Comparison of ENCODE assay signal across 22 cellular contexts in genomic region chr1:101129975-101130374, GRCh38.
DNase-seq lines count a peak whose midpoint lies in the region; ATAC-seq and TF ChIP-seq lines count a peak whose summit lies in the region.
"Had no signal": no experiment of that assay in that cellular context is flagged by ENCODE, and none has a peak within 500 bp of the region (broad histone marks: within the 10 kb centered on the region; RNA-seq: fewer than 3 reads in every experiment).

No MANE protein-coding gene starts in this region.

- no peak overlapping the region for H3K9ac ChIP-seq in BLaER1 treated with 17β-estradiol and CSF1 and Interleukin-3, amounts not matched to agents 10 nM and 100 nM
- H3K9ac ChIP-seq: parathyroid adenoma had no signal

- intact Hi-C loops in CD8-positive, alpha-beta T cell (cut with DNase I, micrococcal nuclease): loop anchor here (2.0 to 5.0 kb wide), 2 partner anchors 17 to 33 kb away; no protein-coding TSS in a partner anchor

- H3K27me3 Mint-ChIP-seq in CD8-positive, alpha-beta T cell (ENCODE audit: low read depth): no peaks in the 10 kb centered on the region
- no peaks in the 10 kb centered on the region for H3K27me3 Mint-ChIP-seq in T-helper 2 cell treated with Interferon-gamma antibody and Interleukin-4, amounts not matched to agents 5 μg/mL and 100 μg/mL, for 36 hours (ENCODE audit: low read depth)
- no peaks in the 10 kb centered on the region for H3K27me3 Mint-ChIP-seq in memory B cell
- H3K27me3 Mint-ChIP-seq: stimulated activated naive B cell treated with anti-CD40 and anti-IgM and Interleukin-4, amounts not matched to agents 10 μg/mL and 1 μg/mL and 100 μg/mL, for 72 hours had no signal

- no peak overlapping the region for H3K27ac ChIP-seq in BLaER1 treated with 17β-estradiol and CSF1 and Interleukin-3, amounts not matched to agents 10 nM and 100 nM
- no peak overlapping the region for H3K27ac ChIP-seq in CD8-positive, alpha-beta T cell (ENCODE audit: low read depth, low read length)
- H3K27ac ChIP-seq: parathyroid adenoma, tibial nerve, VCaP had no signal

- H3K4me3 Mint-ChIP-seq in CD8-positive, alpha-beta T cell: peak overlapping the region; percentile 17
- peak overlapping the region; percentile 44 for H3K4me3 Mint-ChIP-seq in T-helper 2 cell treated with Interferon-gamma antibody and Interleukin-4, amounts not matched to agents 5 μg/mL and 100 μg/mL, for 36 hours
- H3K4me3 Mint-ChIP-seq in memory B cell: no peak overlapping the region
- H3K4me3 Mint-ChIP-seq: activated CD8-positive, alpha-beta memory T cell treated with anti-CD3 and anti-CD28 coated beads, Interleukin-2, amount 10 ng/mL, durations not matched to agents 7 days and 5 days; stimulated activated naive B cell treated with anti-CD40 and anti-IgM and Interleukin-4, amounts not matched to agents 10 μg/mL and 1 μg/mL and 100 μg/mL, for 72 hours had no signal

- no peaks in the 10 kb centered on the region for H3K36me3 Mint-ChIP-seq in CD8-positive, alpha-beta T cell
- peaks cover 7% of the 10 kb centered on the region for H3K36me3 Mint-ChIP-seq in T-helper 2 cell treated with Interferon-gamma antibody and Interleukin-4, amounts not matched to agents 5 μg/mL and 100 μg/mL, for 36 hours (ENCODE audit: low read depth)
- H3K36me3 Mint-ChIP-seq in memory B cell: no peaks in the 10 kb centered on the region

- peaks cover 69% of the 10 kb centered on the region for H3K4me1 Mint-ChIP-seq in CD8-positive, alpha-beta T cell (ENCODE audit: low read depth)
- peaks cover 59% of the 10 kb centered on the region for H3K4me1 Mint-ChIP-seq in T-helper 2 cell treated with Interferon-gamma antibody and Interleukin-4, amounts not matched to agents 5 μg/mL and 100 μg/mL, for 36 hours (ENCODE audit: low read depth)
- peaks cover 40% of the 10 kb centered on the region for H3K4me1 Mint-ChIP-seq in memory B cell

- H3K9me3 ChIP-seq in BLaER1 treated with 17β-estradiol and CSF1 and Interleukin-3, amounts not matched to agents 10 nM and 100 nM (replicated peaks in 1 of 11): 0 out of 22 replicates have a peak, but pooled peaks cover 0 to under 1% (median 0%) of the 10 kb centered on the region in 11 experiments
- H3K9me3 ChIP-seq in CD8-positive, alpha-beta T cell (ENCODE audit: low read length): no peaks in the 10 kb centered on the region
- H3K9me3 ChIP-seq: HAP-1, tibial nerve had no signal

- POLR2A ChIA-PET in CD8-positive, alpha-beta T cell (lab: Charles Lee): interaction anchor here (0.5 to 1.2 kb wide), 5 partner anchors 8 to 131 kb away, joined by 3 to 4 read pairs (median 4); partner anchors contain the start of gene S1PR1

- peak overlapping the region in 6 of 11 experiments; percentile 9 to 41 (median 27); a peak in 9 of 22 replicates for H3K4me2 ChIP-seq in BLaER1 treated with 17β-estradiol and CSF1 and Interleukin-3, amounts not matched to agents 10 nM and 100 nM

- no peak for TF ChIP-seq CTCF in CD8-positive, alpha-beta T cell (IDR thresholded peaks at IDR 0.05)

- no peak overlapping the region for H3K4me3 ChIP-seq in BLaER1 treated with 17β-estradiol and CSF1 and Interleukin-3, amounts not matched to agents 10 nM and 100 nM
- no peak overlapping the region for H3K4me3 ChIP-seq in CD8-positive, alpha-beta T cell (ENCODE audit: low read depth, low read length)
- H3K4me3 ChIP-seq: GM12878, HAP-1, lung, tibial nerve had no signal

- H3K27ac Mint-ChIP-seq in CD8-positive, alpha-beta T cell: peak overlapping the region; percentile 86
- H3K27ac Mint-ChIP-seq in T-helper 2 cell treated with Interferon-gamma antibody and Interleukin-4, amounts not matched to agents 5 μg/mL and 100 μg/mL, for 36 hours: peak overlapping the region; percentile 76
- H3K27ac Mint-ChIP-seq in memory B cell: peak overlapping the region; percentile 36
- H3K27ac Mint-ChIP-seq: activated CD8-positive, alpha-beta memory T cell treated with anti-CD3 and anti-CD28 coated beads, Interleukin-2, amount 10 ng/mL, durations not matched to agents 7 days and 5 days; stimulated activated naive B cell treated with anti-CD40 and anti-IgM and Interleukin-4, amounts not matched to agents 10 μg/mL and 1 μg/mL and 100 μg/mL, for 72 hours had no signal

- DNase-seq in CD8-positive, alpha-beta T cell: no peak
- no peak for DNase-seq in T-helper 2 cell treated with Interferon-gamma antibody and Interleukin-4, amounts not matched to agents 5 μg/mL and 100 μg/mL, for 36 hours (ENCODE audit: low spot score)
- no peak for DNase-seq in memory B cell (ENCODE audit: low spot score in 2 of 2)
- DNase-seq: activated CD8-positive, alpha-beta memory T cell treated with anti-CD3 and anti-CD28 coated beads, Interleukin-2, amount 10 ng/mL, durations not matched to agents 7 days and 5 days; AML-193; dermis blood vessel endothelial cell; GDM1; islet precursor cell; NCI-H1694; stimulated activated naive B cell treated with anti-CD40 and anti-IgM and Interleukin-4, amounts not matched to agents 10 μg/mL and 1 μg/mL and 100 μg/mL, for 72 hours had no signal

- no peaks in the 10 kb centered on the region for H3K9me3 Mint-ChIP-seq in CD8-positive, alpha-beta T cell
- peaks cover 2% of the 10 kb centered on the region for H3K9me3 Mint-ChIP-seq in T-helper 2 cell treated with Interferon-gamma antibody and Interleukin-4, amounts not matched to agents 5 μg/mL and 100 μg/mL, for 36 hours
- no peaks in the 10 kb centered on the region for H3K9me3 Mint-ChIP-seq in memory B cell

- CTCF ChIA-PET in CD8-positive, alpha-beta T cell (lab: Charles Lee): interaction anchor here (0.9 to 1.2 kb wide), 4 partner anchors 18 to 179 kb away, joined by 3 to 4 read pairs (median 3); no protein-coding TSS in a partner anchor

- H3K4me1 ChIP-seq in BLaER1 treated with 17β-estradiol and CSF1 and Interleukin-3, amounts not matched to agents 10 nM and 100 nM: peaks cover 23 to 57% (median 45%) of the 10 kb centered on the region in 10 experiments
- H3K4me1 ChIP-seq in CD8-positive, alpha-beta T cell (ENCODE audit: insufficient read depth, low read length): peaks cover 57% of the 10 kb centered on the region
- H3K4me1 ChIP-seq: HAP-1, parathyroid adenoma had no signal

- no peaks in the 10 kb centered on the region for H3K36me3 ChIP-seq in BLaER1 treated with 17β-estradiol and CSF1 and Interleukin-3, amounts not matched to agents 10 nM and 100 nM
- H3K36me3 ChIP-seq in CD8-positive, alpha-beta T cell (ENCODE audit: insufficient read depth, low read length): no peaks in the 10 kb centered on the region
- H3K36me3 ChIP-seq: HAP-1, tibial nerve had no signal

- no peaks in the 10 kb centered on the region for H3K27me3 ChIP-seq in BLaER1 treated with 17β-estradiol and CSF1 and Interleukin-3, amounts not matched to agents 10 nM and 100 nM
- H3K27me3 ChIP-seq in CD8-positive, alpha-beta T cell (ENCODE audit: insufficient read depth, low read length): no peaks in the 10 kb centered on the region
- H3K27me3 ChIP-seq: tibial nerve had no signal

- no peaks in the 10 kb centered on the region for H4K20me1 ChIP-seq in BLaER1 treated with 17β-estradiol and CSF1 and Interleukin-3, amounts not matched to agents 10 nM and 100 nM

- ATAC-seq in CD8-positive, alpha-beta T cell: peak; percentile 21
- no peak for ATAC-seq in memory B cell (ENCODE audit: low read depth)
- no peak for ATAC-seq in GM19463 (IDR thresholded peaks at IDR 0.05; ENCODE audit: unreplicated experiment)
- no peak for ATAC-seq in GM21619 (IDR thresholded peaks at IDR 0.05; ENCODE audit: unreplicated experiment)
- ATAC-seq in HG03342 (IDR thresholded peaks at IDR 0.05; ENCODE audit: unreplicated experiment): no peak
- ATAC-seq: activated CD8-positive, alpha-beta memory T cell treated with anti-CD3 and anti-CD28 coated beads, Interleukin-2, amount 10 ng/mL, durations not matched to agents 7 days and 5 days; GM12878; HepG2; sciatic nerve; stimulated activated naive B cell treated with anti-CD40 and anti-IgM and Interleukin-4, amounts not matched to agents 10 μg/mL and 1 μg/mL and 100 μg/mL, for 72 hours had no signal

Comparison
In these comparisons a context has a peak if more than half of its experiments do, and no peak if none do; other contexts are left out.
1. H3K27ac Mint-ChIP-seq: peak in every context shown above with its lines; median percentile 86 in CD8-positive, alpha-beta T cell; 76 in T-helper 2 cell treated with Interferon-gamma antibody and Interleukin-4, amounts not matched to agents 5 μg/mL and 100 μg/mL, for 36 hours; 36 in memory B cell.